29 cellular contexts compared by ENCODE assay signal in genomic region chr1:16338961-16339360, GRCh38. TPM values are rescaled to one million over a fixed set of nuclear protein-coding genes. Genes with fewer than 3 reads are reported as not detected.
DNase-seq lines count a peak whose midpoint lies in the region; ATAC-seq and TF ChIP-seq lines count a peak whose summit lies in the region.
"Had no signal": no experiment of that assay in that cellular context is flagged by ENCODE, and none has a peak within 500 bp of the region (broad histone marks: within the 10 kb centered on the region; RNA-seq: fewer than 3 reads in every experiment).

No MANE protein-coding gene starts in this region.

- 0 out of 4 replicates have a peak, but pooled peaks cover 0 to 5% of the 10 kb centered on the region in 2 experiments for H3K4me1 ChIP-seq in SK-N-SH (ENCODE audit: control insufficient read depth in 1 of 2, insufficient read depth in 2 of 2, low read depth in 1 of 2, low read length in 1 of 2)
- H3K4me1 ChIP-seq: BE2C had no signal

- TF ChIP-seq EP300 in SK-N-SH (IDR thresholded peaks at IDR 0.05; ENCODE audit: borderline replicate concordance in 1 of 2, low read depth in 1 of 2, low read length in 1 of 2), result no peak

- no peaks in the 10 kb centered on the region for H3K9me3 ChIP-seq in SK-N-SH
- H3K9me3 ChIP-seq: BE2C, SJSA1 had no signal

- WGBS in SK-N-SH (ENCODE audit: low lambda C conversion rate), result 87% methylated on average over 5 of the region's 5 CpGs

- no peak for TF ChIP-seq CTCF in SK-N-SH (IDR thresholded peaks at IDR 0.05)
- no peak for TF ChIP-seq CTCF in VCaP (conservative IDR thresholded peaks at IDR 0.05)
- TF ChIP-seq CTCF in foreskin fibroblast (IDR thresholded peaks at IDR 0.05; ENCODE audit: low read depth, low read length), result no peak

- H3K9me2 ChIP-seq in SK-N-SH, result no peaks in the 10 kb centered on the region

- no peaks in the 10 kb centered on the region for H3K9me3 Mint-ChIP-seq in stimulated activated naive B cell treated with anti-CD40 and anti-IgM and Interleukin-4, amounts not matched to agents 10 μg/mL and 1 μg/mL and 100 μg/mL, for 72 hours
- no peaks in the 10 kb centered on the region for H3K9me3 Mint-ChIP-seq in natural killer cell treated with Interleukin-12 subunit alpha and Interleukin-12 subunit beta and Interleukin-15 and Interleukin-18, amount 100 ng/mL, for 72 hours
- H3K9me3 Mint-ChIP-seq: CD14-positive monocyte had no signal

- H3K9ac ChIP-seq in SK-N-SH, result no peak overlapping the region

- H3K27ac ChIP-seq in SK-N-SH (ENCODE audit: low read depth in 2 of 2, low read length in 1 of 2) (no peak overlapping the region), VCaP (0 out of 2 replicates have a peak overlapping the region, but pooled peaks have one; percentile 13)
- H3K27ac ChIP-seq: 22Rv1, SJSA1 had no signal

- peak overlapping the region; percentile 2 for H3K27ac Mint-ChIP-seq in stimulated activated naive B cell treated with anti-CD40 and anti-IgM and Interleukin-4, amounts not matched to agents 10 μg/mL and 1 μg/mL and 100 μg/mL, for 72 hours
- H3K27ac Mint-ChIP-seq in natural killer cell treated with Interleukin-12 subunit alpha and Interleukin-12 subunit beta and Interleukin-15 and Interleukin-18, amount 100 ng/mL, for 72 hours, result no peak overlapping the region

- no peak overlapping the region for H3K4me3 ChIP-seq in SK-N-SH (ENCODE audit: low read depth in 2 of 2, low read length in 1 of 2)
- H3K4me3 ChIP-seq in foreskin fibroblast (ENCODE audit: low read depth in 1 of 2, low read length in 2 of 2), result no peak overlapping the region
- H3K4me3 ChIP-seq: K562, SJSA1 had no signal

- H2AFZ ChIP-seq in SK-N-SH (ENCODE audit: low read depth), result no peak overlapping the region

- peaks cover 3% of the 10 kb centered on the region for H3F3A ChIP-seq in SK-N-SH (replicated peaks; ENCODE audit: insufficient read depth)

- H3K4me1 Mint-ChIP-seq in stimulated activated naive B cell treated with anti-CD40 and anti-IgM and Interleukin-4, amounts not matched to agents 10 μg/mL and 1 μg/mL and 100 μg/mL, for 72 hours, result peaks cover 20 to 49% of the 10 kb centered on the region in 2 donors
- peaks cover 16 to 24% of the 10 kb centered on the region in 2 donors for H3K4me1 Mint-ChIP-seq in natural killer cell treated with Interleukin-12 subunit alpha and Interleukin-12 subunit beta and Interleukin-15 and Interleukin-18, amount 100 ng/mL, for 72 hours (ENCODE audit: low read depth in 2 of 2)

- peaks cover 13 to 23% of the 10 kb centered on the region in 2 donors for H3K36me3 Mint-ChIP-seq in stimulated activated naive B cell treated with anti-CD40 and anti-IgM and Interleukin-4, amounts not matched to agents 10 μg/mL and 1 μg/mL and 100 μg/mL, for 72 hours
- H3K36me3 Mint-ChIP-seq in natural killer cell treated with Interleukin-12 subunit alpha and Interleukin-12 subunit beta and Interleukin-15 and Interleukin-18, amount 100 ng/mL, for 72 hours, result no peaks in the 10 kb centered on the region

- H3K27me3 ChIP-seq in SK-N-SH (ENCODE audit: insufficient read depth), result no peaks in the 10 kb centered on the region
- H3K27me3 ChIP-seq: BE2C, SJSA1 had no signal

- ATAC-seq in SK-N-SH treated with all-trans-retinoic acid at 6 μM for 48 hours (peak; percentile 38; the same call in 2 of the 3 replicates), HG03159 (IDR thresholded peaks at IDR 0.05; ENCODE audit: unreplicated experiment) (no peak)
- ATAC-seq in stimulated activated naive B cell treated with anti-CD40 and anti-IgM and Interleukin-4, amounts not matched to agents 10 μg/mL and 1 μg/mL and 100 μg/mL, for 72 hours (replicated peaks), result no peak
- ATAC-seq in natural killer cell treated with Interleukin-12 subunit alpha and Interleukin-12 subunit beta and Interleukin-15 and Interleukin-18, amount 100 ng/mL, for 72 hours, result no peak
- ATAC-seq: HepG2, K562 had no signal

- H4K20me1 ChIP-seq in SK-N-SH (ENCODE audit: insufficient read depth), result peaks cover 44% of the 10 kb centered on the region

- H3K36me3 ChIP-seq in SK-N-SH (replicated peaks in 1 of 2; ENCODE audit: control insufficient read depth in 1 of 2, insufficient read depth in 2 of 2, low read length in 1 of 2), result no peaks in the 10 kb centered on the region
- H3K36me3 ChIP-seq: BE2C had no signal

- no peak overlapping the region for H3K4me2 ChIP-seq in SK-N-SH

- CTCF ChIA-PET in SK-N-SH (lab: Yijun Ruan, JAX), result no interaction called here

- no peaks in the 10 kb centered on the region for H3K27me3 Mint-ChIP-seq in stimulated activated naive B cell treated with anti-CD40 and anti-IgM and Interleukin-4, amounts not matched to agents 10 μg/mL and 1 μg/mL and 100 μg/mL, for 72 hours
- H3K27me3 Mint-ChIP-seq in natural killer cell treated with Interleukin-12 subunit alpha and Interleukin-12 subunit beta and Interleukin-15 and Interleukin-18, amount 100 ng/mL, for 72 hours, result no peaks in the 10 kb centered on the region

- POLR2A ChIA-PET in SK-N-SH (lab: Yijun Ruan, JAX), result no interaction called here

- H3K79me2 ChIP-seq in SK-N-SH (ENCODE audit: insufficient read depth), result peaks cover 99% of the 10 kb centered on the region

- DNase-seq in SK-N-SH, result no peak
- peak; percentile 20 to 41 for DNase-seq in foreskin fibroblast
- DNase-seq in stimulated activated naive B cell treated with anti-CD40 and anti-IgM and Interleukin-4, amounts not matched to agents 10 μg/mL and 1 μg/mL and 100 μg/mL, for 72 hours, result no peak
- DNase-seq in Ammon's horn (ENCODE audit: low spot score), result no peak
- no peak for DNase-seq in natural killer cell treated with Interleukin-12 subunit alpha and Interleukin-12 subunit beta and Interleukin-15 and Interleukin-18, amount 100 ng/mL, for 72 hours (ENCODE audit: low spot score)
- DNase-seq: BE2C; Calu3; DMS79 treated with DMSO at 0.1 percent for 48 hours; GOT3; HCEC 1CT; Kasumi-1; NCI-H1092 treated with DMSO at 0.1 percent for 48 hours; NCI-H1436 treated with DMSO at 0.1 percent for 48 hours; NCI-H187 treated with DMSO at 0.1 percent for 48 hours; NCI-H2171 treated with DMSO at 0.1 percent for 48 hours; NCI-H446 treated with DMSO at 0.1 percent for 48 hours; NCI-H526; NCI-H82; NK-92 treated with Interleukin-12 subunit alpha and Interleukin-12 subunit beta, amount 100 ng/mL, for 24 hours; Right ventricle myocardium superior; RPMI8226 had no signal

- H3K4me3 Mint-ChIP-seq in stimulated activated naive B cell treated with anti-CD40 and anti-IgM and Interleukin-4, amounts not matched to agents 10 μg/mL and 1 μg/mL and 100 μg/mL, for 72 hours, result no peak overlapping the region
- H3K4me3 Mint-ChIP-seq in natural killer cell treated with Interleukin-12 subunit alpha and Interleukin-12 subunit beta and Interleukin-15 and Interleukin-18, amount 100 ng/mL, for 72 hours, result no peak overlapping the region
- H3K4me3 Mint-ChIP-seq: CD14-positive monocyte had no signal

- TF ChIP-seq RAD21 in SK-N-SH (IDR thresholded peaks at IDR 0.05; ENCODE audit: low read length), result no peak

TF ChIP-seq in SK-N-SH treated with all-trans-retinoic acid at 6 μM for 48 hours, 23 proteins besides CTCF, POLR2A, EP300 and RAD21 (continues in another document):
- no peak for TF ChIP-seq PATZ1 (CRISPR knock-in tag; IDR thresholded peaks at IDR 0.05; ENCODE audit: borderline replicate concordance)

TF ChIP-seq in SK-N-SH, 30 proteins besides CTCF, POLR2A, EP300 and RAD21 (continues in another document):
- TF ChIP-seq, protein P1, sequence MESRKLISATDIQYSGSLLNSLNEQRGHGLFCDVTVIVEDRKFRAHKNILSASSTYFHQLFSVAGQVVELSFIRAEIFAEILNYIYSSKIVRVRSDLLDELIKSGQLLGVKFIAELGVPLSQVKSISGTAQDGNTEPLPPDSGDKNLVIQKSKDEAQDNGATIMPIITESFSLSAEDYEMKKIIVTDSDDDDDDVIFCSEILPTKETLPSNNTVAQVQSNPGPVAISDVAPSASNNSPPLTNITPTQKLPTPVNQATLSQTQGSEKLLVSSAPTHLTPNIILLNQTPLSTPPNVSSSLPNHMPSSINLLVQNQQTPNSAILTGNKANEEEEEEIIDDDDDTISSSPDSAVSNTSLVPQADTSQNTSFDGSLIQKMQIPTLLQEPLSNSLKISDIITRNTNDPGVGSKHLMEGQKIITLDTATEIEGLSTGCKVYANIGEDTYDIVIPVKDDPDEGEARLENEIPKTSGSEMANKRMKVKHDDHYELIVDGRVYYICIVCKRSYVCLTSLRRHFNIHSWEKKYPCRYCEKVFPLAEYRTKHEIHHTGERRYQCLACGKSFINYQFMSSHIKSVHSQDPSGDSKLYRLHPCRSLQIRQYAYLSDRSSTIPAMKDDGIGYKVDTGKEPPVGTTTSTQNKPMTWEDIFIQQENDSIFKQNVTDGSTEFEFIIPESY (IDR thresholded peaks at IDR 0.05; ENCODE audit: borderline replicate concordance, low read depth), result no peak
- TF ChIP-seq MEF2A (IDR thresholded peaks at IDR 0.05; ENCODE audit: borderline replicate concordance, low read depth), result no peak
- TF ChIP-seq USF1 (IDR thresholded peaks at IDR 0.05; ENCODE audit: borderline replicate concordance, low read depth), result no peak
- no peak for TF ChIP-seq SIN3A (IDR thresholded peaks at IDR 0.05; ENCODE audit: borderline replicate concordance, low read depth, low read length)
- TF ChIP-seq RFX5 (IDR thresholded peaks at IDR 0.05; ENCODE audit: low read length), result no peak
- no peak for TF ChIP-seq SMC3 (IDR thresholded peaks at IDR 0.05; ENCODE audit: low read depth, low read length)
- no peak for TF ChIP-seq MAX (IDR thresholded peaks at IDR 0.05; ENCODE audit: low read depth)
- no peak for TF ChIP-seq GATA2 (CRISPR knock-in tag; IDR thresholded peaks at IDR 0.05)
- no peak for TF ChIP-seq TCF12 (IDR thresholded peaks at IDR 0.05)
- TF ChIP-seq CHD2 (IDR thresholded peaks at IDR 0.05; ENCODE audit: low read length, partially characterized antibody), result no peak

RNA-seq across cellular contexts. Expression of gene FBXO42, which starts 13.3 kb away (rescaled TPM):
- 8.6 and 10.3 TPM in 2 replicates for polyA plus RNA-seq in SK-N-SH (2012; rRNA removed)
- polyA plus RNA-seq in SK-N-SH (2012; cell fraction: cytosol; rRNA removed), result 6.0 and 7.3 TPM in 2 replicates
- polyA plus RNA-seq in SK-N-SH (2012; cell fraction: nucleus; rRNA removed), result 25.0 and 26.3 TPM in 2 replicates
- total RNA-seq in natural killer cell treated with Interleukin-12 subunit alpha and Interleukin-12 subunit beta and Interleukin-15 and Interleukin-18, amount 100 ng/mL, for 72 hours, result 10 to 100 TPM; 27.9 to 34.9 TPM

RNA-seq across cellular contexts. Expression of gene SZRD1, which starts 28.1 kb away (rescaled TPM):
- 100 and 119 TPM in 2 replicates for polyA plus RNA-seq in SK-N-SH (2012; rRNA removed)
- polyA plus RNA-seq in SK-N-SH (2012; cell fraction: cytosol; rRNA removed), result 79.5 and 109 TPM in 2 replicates
- 51.0 and 70.5 TPM in 2 replicates for polyA plus RNA-seq in SK-N-SH (2012; cell fraction: nucleus; rRNA removed)
- 100 to 1,000 TPM; 232 to 279 TPM for total RNA-seq in natural killer cell treated with Interleukin-12 subunit alpha and Interleukin-12 subunit beta and Interleukin-15 and Interleukin-18, amount 100 ng/mL, for 72 hours

Comparison
In these comparisons a context has a peak if more than half of its experiments do, and no peak if none do; other contexts are left out.
1. DNase-seq: peak in foreskin fibroblast (2 of 2); none in SK-N-SH (single experiment), stimulated activated naive B cell treated with anti-CD40 and anti-IgM and Interleukin-4, amounts not matched to agents 10 μg/mL and 1 μg/mL and 100 μg/mL, for 72 hours (single experiment), Ammon's horn (single experiment) and natural killer cell treated with Interleukin-12 subunit alpha and Interleukin-12 subunit beta and Interleukin-15 and Interleukin-18, amount 100 ng/mL, for 72 hours (single experiment).